Comparison of ENCODE assay signal across 8 cellular contexts in genomic region chr12:31117203-31118011, GRCh38. TPM values are rescaled to one million over a fixed set of nuclear protein-coding genes. Genes with fewer than 3 reads are reported as not detected.
DNase-seq lines count a peak whose midpoint lies in the region; ATAC-seq, FAIRE-seq and TF ChIP-seq lines count a peak whose summit lies in the region.

No MANE protein-coding gene starts in this region.

- H3K27me3 Mint-ChIP-seq in CD14-positive monocyte (ENCODE audit: low read depth in 3 of 3) = peaks cover 14 to 48% (median 20%) of the 10 kb centered on the region in 3 donors
- H3K27me3 Mint-ChIP-seq in T-helper 2 cell treated with Interferon-gamma antibody and Interleukin-4, amounts not matched to agents 5 μg/mL and 100 μg/mL, for 36 hours (ENCODE audit: low read depth) = peaks cover 29% of the 10 kb centered on the region

- intact Hi-C loops in CD14-positive monocyte (cut with micrococcal nuclease) = no loop called here
- intact Hi-C loops in left colon (cut with DNase I, micrococcal nuclease) = no loop called here

- peak; percentile 75 for TF ChIP-seq CTCF in CD14-positive monocyte (IDR thresholded peaks at IDR 0.05)

- peaks cover 15% of the 10 kb centered on the region for H3K4me1 Mint-ChIP-seq in CD14-positive monocyte
- peaks cover 2% of the 10 kb centered on the region for H3K4me1 Mint-ChIP-seq in T-helper 2 cell treated with Interferon-gamma antibody and Interleukin-4, amounts not matched to agents 5 μg/mL and 100 μg/mL, for 36 hours (ENCODE audit: low read depth)

- ATAC-seq in left colon = peak; percentile 65
- ATAC-seq in GM18861 (IDR thresholded peaks at IDR 0.05; ENCODE audit: unreplicated experiment) = no peak

- no peak for FAIRE-seq in GM19239 (lab: Jason Lieb, UNC)

- H3K4me3 Mint-ChIP-seq in CD14-positive monocyte = peak overlapping the region; percentile 62 to 80
- H3K4me3 Mint-ChIP-seq in T-helper 2 cell treated with Interferon-gamma antibody and Interleukin-4, amounts not matched to agents 5 μg/mL and 100 μg/mL, for 36 hours = peak overlapping the region; percentile 65

- no peak for DNase-seq in CD14-positive monocyte (ENCODE audit: low spot score)
- peak; percentile 54 for DNase-seq in GM19239 (ENCODE audit: insufficient read length, low spot score)
- DNase-seq in Jurkat, Clone E6-1 (ENCODE audit: low read depth, low spot score) = peak; percentile 22
- no peak for DNase-seq in T-helper 2 cell treated with Interferon-gamma antibody and Interleukin-4, amounts not matched to agents 5 μg/mL and 100 μg/mL, for 36 hours (ENCODE audit: low spot score)
- peak; percentile 57 to 69 for DNase-seq in T47D (ENCODE audit: low read depth in 1 of 2, low spot score in 1 of 2)
- DNase-seq in left colon = peak in 1 of 2 donors; percentile 49
- DNase-seq in stimulated activated CD4-positive, alpha-beta T cell treated with anti-CD3 and anti-CD28 coated beads, Interleukin-4, amount 100 ng/mL, for 24 hours = peak; percentile 64

- no peak overlapping the region for H3K27ac Mint-ChIP-seq in CD14-positive monocyte
- no peak overlapping the region for H3K27ac Mint-ChIP-seq in T-helper 2 cell treated with Interferon-gamma antibody and Interleukin-4, amounts not matched to agents 5 μg/mL and 100 μg/mL, for 36 hours

- H3K4me3 ChIP-seq in Jurkat, Clone E6-1 (ENCODE audit: low read length) = peak overlapping the region; percentile 54

- in situ Hi-C loops in T47D (cut with HindIII; ENCODE audit: low pct_unique_long_range_greater_than_20kb, low sequenced_read_pairs) = no loop called here

- H3K9me3 Mint-ChIP-seq in CD14-positive monocyte = peaks cover 0 to 23% (median 2%) of the 10 kb centered on the region in 7 donors
- H3K9me3 Mint-ChIP-seq in T-helper 2 cell treated with Interferon-gamma antibody and Interleukin-4, amounts not matched to agents 5 μg/mL and 100 μg/mL, for 36 hours = no peaks in the 10 kb centered on the region

- no peaks in the 10 kb centered on the region for H3K36me3 Mint-ChIP-seq in CD14-positive monocyte
- no peaks in the 10 kb centered on the region for H3K36me3 Mint-ChIP-seq in T-helper 2 cell treated with Interferon-gamma antibody and Interleukin-4, amounts not matched to agents 5 μg/mL and 100 μg/mL, for 36 hours (ENCODE audit: low read depth)

RNA-seq across cellular contexts. Expression of gene DDX11, which starts 43.7 kb away (rescaled TPM):
- 1 to 10 TPM in 1 of 2 donors, under 1 TPM in 1; 0.61 to 1.7 TPM for polyA plus RNA-seq in CD14-positive monocyte
- 126 TPM for polyA plus RNA-seq in Jurkat, Clone E6-1 (2012; ENCODE audit: insufficient read depth, insufficient read length)
- total RNA-seq in left colon = 10 to 100 TPM; 15.5 to 51.4 TPM

Comparison
In these comparisons a context has a peak if more than half of its experiments do, and no peak if none do; other contexts are left out.
1. DNase-seq: peak in GM19239 (single experiment), Jurkat, Clone E6-1 (single experiment), T47D (2 of 2) and stimulated activated CD4-positive, alpha-beta T cell treated with anti-CD3 and anti-CD28 coated beads, Interleukin-4, amount 100 ng/mL, for 24 hours (single experiment); none in CD14-positive monocyte (single experiment) and T-helper 2 cell treated with Interferon-gamma antibody and Interleukin-4, amounts not matched to agents 5 μg/mL and 100 μg/mL, for 36 hours (single experiment).